In the genomic region with DNA sequence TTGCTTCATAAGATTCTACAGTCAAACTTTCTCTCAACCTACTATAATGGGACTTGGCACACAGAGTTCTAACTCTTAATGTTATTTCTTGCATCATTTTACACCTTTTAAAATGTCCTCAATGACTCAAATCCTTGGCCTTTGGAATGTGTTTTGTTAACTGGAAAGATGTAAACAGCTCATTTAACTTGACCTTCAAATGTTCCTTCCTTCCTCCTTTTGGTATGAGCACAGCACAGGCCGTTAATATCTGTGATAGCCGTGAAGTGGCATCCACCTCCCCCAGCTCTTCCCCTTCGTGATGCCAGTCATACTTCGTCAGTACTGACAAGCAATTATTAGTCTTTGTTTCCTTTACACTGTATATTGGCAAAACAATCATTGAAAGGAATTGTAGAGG, we compare ENCODE assay signal across 11 cellular contexts.
DNase-seq lines count a peak whose midpoint lies in the region; FAIRE-seq and TF ChIP-seq lines count a peak whose summit lies in the region.
"Had no signal": no experiment of that assay in that cellular context is flagged by ENCODE, and none has a peak within 500 bp of the region (broad histone marks: within the 10 kb centered on the region; RNA-seq: fewer than 3 reads in every experiment).

No MANE protein-coding gene starts in this region.

- peak; percentile 72 for TF ChIP-seq POLR2A in endothelial cell of umbilical vein (IDR thresholded peaks at IDR 0.05; ENCODE audit: low read depth, low read length)

- H3K4me3 ChIP-seq in AG09309 (ENCODE audit: control insufficient read depth, low read depth, low read length): no peak overlapping the region
- no peak overlapping the region for H3K4me3 ChIP-seq in OCI-LY3 (ENCODE audit: low read length)
- no peak overlapping the region for H3K4me3 ChIP-seq in endothelial cell of umbilical vein (replicated peaks in 1 of 3; ENCODE audit: insufficient read depth in 1 of 3, low read depth in 1 of 3, low read length in 3 of 3)

- H3K27me3 ChIP-seq in OCI-LY3 (ENCODE audit: low read depth, low read length) (no peaks in the 10 kb centered on the region), endothelial cell of umbilical vein (ENCODE audit: control insufficient read depth in 2 of 2, insufficient read depth in 2 of 2, low read length in 2 of 2) (no peaks in the 10 kb centered on the region)

- H3K9ac ChIP-seq in OCI-LY3 (ENCODE audit: low read length) (no peak overlapping the region), endothelial cell of umbilical vein (replicated peaks; ENCODE audit: extremely low read depth, insufficient read depth, low read length) (peak overlapping the region; percentile 48)

- FAIRE-seq in endothelial cell of umbilical vein (lab: Jason Lieb, UNC): peak; percentile 86
- FAIRE-seq: GM18507 had no signal

- CTCF ChIA-PET in endothelial cell of umbilical vein (lab: Charles Lee): interaction anchor here (0.7 to 3.8 kb wide), 13 partner anchors 21 to 1206 kb away, joined by 3 to 26 read pairs (median 4); partner anchors contain the start of gene CITED2

- H3K4me1 ChIP-seq in OCI-LY3 (ENCODE audit: low read length) (peaks cover 6% of the 10 kb centered on the region), endothelial cell of umbilical vein (ENCODE audit: control insufficient read depth, extremely low read depth, insufficient read depth, low read length) (peaks cover 40% of the 10 kb centered on the region)

- H2AFZ ChIP-seq in OCI-LY3 (ENCODE audit: low read depth, low read length): peak overlapping the region; percentile 46; the same call in 1 of the 2 replicates
- H2AFZ ChIP-seq in endothelial cell of umbilical vein (ENCODE audit: low read depth, low read length): peak overlapping the region; percentile 14

- POLR2A ChIA-PET in endothelial cell of umbilical vein (lab: Charles Lee): interaction anchor here (0.9 to 2.5 kb wide), 3 partner anchors 48 to 977 kb away, joined by 3 to 17 read pairs (median 6); partner anchors contain the start of gene CITED2

- H4K20me1 ChIP-seq in OCI-LY3 (ENCODE audit: insufficient read depth, low read length): no peaks in the 10 kb centered on the region
- H4K20me1 ChIP-seq in endothelial cell of umbilical vein (replicated peaks; ENCODE audit: control insufficient read depth, extremely low read depth, insufficient read depth, low read length): no peaks in the 10 kb centered on the region

- intact Hi-C loops in endothelial cell of umbilical vein (cut with micrococcal nuclease): loop anchor here (1.0 to 5.0 kb wide), 16 partner anchors 46 to 1216 kb away; no protein-coding TSS in a partner anchor

- H3K9me3 ChIP-seq in OCI-LY3 (ENCODE audit: insufficient read depth, low read length) (no peaks in the 10 kb centered on the region), endothelial cell of umbilical vein (replicated peaks; ENCODE audit: control insufficient read depth, insufficient read depth, low read length) (no peaks in the 10 kb centered on the region)

- H3K27ac ChIP-seq in OCI-LY3 (ENCODE audit: low read length) (no peak overlapping the region), endothelial cell of umbilical vein (ENCODE audit: insufficient read depth, low read depth, low read length) (peak overlapping the region; percentile 77)

- H3K36me3 ChIP-seq in OCI-LY3 (replicated peaks; ENCODE audit: low read depth, low read length): no peaks in the 10 kb centered on the region
- H3K36me3 ChIP-seq in endothelial cell of umbilical vein (ENCODE audit: control insufficient read depth in 2 of 2, extremely low read depth in 1 of 2, insufficient read depth in 2 of 2, low read length in 2 of 2): no peaks in the 10 kb centered on the region

- peak; percentile 43 for DNase-seq in AG09309 (ENCODE audit: low read depth)
- peak; percentile 97 for DNase-seq in endothelial cell of umbilical vein (ENCODE audit: low read depth, low spot score)
- DNase-seq in lung microvascular endothelial cell (ENCODE audit: low read depth in 2 of 2): peak; percentile 47 to 97
- no peak for DNase-seq in activated T-cell treated with anti-CD3 and anti-CD28 coated beads for 4 hours
- no peak for DNase-seq in HuH-7 (ENCODE audit: low spot score)
- no peak for DNase-seq in iPS-NIHi11 (ENCODE audit: low spot score)
- DNase-seq in cerebellar nuclear complex (lab: John Stamatoyannopoulos, UW): no peak
- DNase-seq: activated CD4-positive, alpha-beta T cell treated with anti-CD3 and anti-CD28 coated beads for 4 hours; NCI-H1694 treated with DMSO at 0.1 percent for 48 hours had no signal

- no TSS peak for BruUV-seq in endothelial cell of umbilical vein (replicated peaks; lab: Mats Ljungman, UMichigan)

- TF ChIP-seq CTCF in AG09309 (IDR thresholded peaks at IDR 0.05; ENCODE audit: control insufficient read depth, insufficient read depth, low read depth, low read length, missing control alignments) (no peak), OCI-LY3 (IDR thresholded peaks at IDR 0.05; ENCODE audit: low read depth, low read length) (no peak), endothelial cell of umbilical vein (IDR thresholded peaks at IDR 0.05; ENCODE audit: extremely low read depth in 1 of 2, insufficient read depth in 1 of 2, low read depth in 1 of 2, low read length in 2 of 2) (no peak)

- H3K9me1 ChIP-seq in endothelial cell of umbilical vein (replicated peaks; ENCODE audit: control insufficient read depth, extremely low read depth, insufficient read depth, low read length): no peaks in the 10 kb centered on the region

- dilution Hi-C loops in endothelial cell of umbilical vein (cut with MboI; ENCODE audit: extremely low pct_ligation_motif_present, low sequenced_read_pairs): no loop called here

- no peaks in the 10 kb centered on the region for H3K79me2 ChIP-seq in OCI-LY3 (ENCODE audit: low read length)
- H3K79me2 ChIP-seq in endothelial cell of umbilical vein (ENCODE audit: control insufficient read depth, insufficient read depth, low read length): no peaks in the 10 kb centered on the region

- H3K4me2 ChIP-seq in OCI-LY3 (ENCODE audit: low read length) (no peak overlapping the region), endothelial cell of umbilical vein (ENCODE audit: insufficient read depth, low read length) (peak overlapping the region; percentile 7)

TF ChIP-seq in endothelial cell of umbilical vein, 7 proteins besides CTCF, POLR2A, EP300 and RAD21:
- TF ChIP-seq JUN (IDR thresholded peaks at IDR 0.05; ENCODE audit: borderline replicate concordance, insufficient read depth, insufficient read length, low read depth) (peak; percentile 85), FOS (IDR thresholded peaks at IDR 0.05; ENCODE audit: borderline replicate concordance, insufficient read depth, low read length) (peak; percentile 98), MYC (IDR thresholded peaks at IDR 0.05; ENCODE audit: low read depth, low read length) (no peak), POLR2AphosphoS5 (IDR thresholded peaks at IDR 0.05; ENCODE audit: insufficient read depth, low read depth, low read length) (peak; percentile 87), GATA2 (IDR thresholded peaks at IDR 0.05; ENCODE audit: insufficient read depth, insufficient read length, low read depth, low read length) (peak; percentile 92), EZH2 (IDR thresholded peaks at IDR 0.05; ENCODE audit: borderline replicate concordance, low read depth, low read length, severe bottlenecking) (no peak)
- TF ChIP-seq, protein P1, sequence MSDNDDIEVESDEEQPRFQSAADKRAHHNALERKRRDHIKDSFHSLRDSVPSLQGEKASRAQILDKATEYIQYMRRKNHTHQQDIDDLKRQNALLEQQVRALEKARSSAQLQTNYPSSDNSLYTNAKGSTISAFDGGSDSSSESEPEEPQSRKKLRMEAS (IDR thresholded peaks at IDR 0.05; ENCODE audit: insufficient read depth, insufficient read length): no peak

Comparison
In these comparisons a context has a peak if more than half of its experiments do, and no peak if none do; other contexts are left out.
1. DNase-seq: peak in AG09309 (single experiment), endothelial cell of umbilical vein (single experiment) and lung microvascular endothelial cell (2 of 2); none in activated T-cell treated with anti-CD3 and anti-CD28 coated beads for 4 hours (single experiment), HuH-7 (single experiment), iPS-NIHi11 (single experiment) and cerebellar nuclear complex (0 of 2).